In the genomic region with DNA sequence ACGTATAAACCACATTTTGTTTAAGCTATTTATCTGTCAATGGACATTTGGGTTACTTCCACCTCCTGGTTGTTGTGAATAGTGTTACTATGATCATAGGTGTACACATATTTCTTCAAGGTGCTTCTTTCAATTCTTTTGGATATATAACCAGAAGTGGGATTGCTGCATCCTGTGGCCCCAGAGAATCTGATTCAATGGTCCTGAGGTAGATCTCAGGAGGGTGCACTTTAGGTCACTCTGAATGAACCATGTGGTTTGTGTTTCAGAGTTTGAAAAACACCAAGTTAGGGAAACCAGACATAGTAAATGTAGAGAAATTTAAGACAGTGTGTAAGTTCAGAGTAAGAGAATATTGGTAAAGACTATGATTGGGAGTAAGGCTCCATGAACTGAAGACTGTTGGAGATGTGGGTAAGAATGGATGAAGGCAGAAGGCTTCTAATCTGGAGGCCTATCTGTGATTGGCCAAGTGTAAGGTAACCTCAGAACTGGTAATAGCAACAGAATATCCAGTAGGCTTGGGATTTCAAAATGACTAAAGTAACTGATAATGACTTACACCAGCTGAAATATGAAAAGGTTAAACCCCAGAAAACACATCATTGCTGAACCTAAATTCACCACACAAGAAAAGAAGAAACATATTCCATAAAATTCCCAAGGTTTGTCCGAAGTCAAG, we compare ENCODE assay signal across 13 cellular contexts.
A peak's percentile ranks its signal among the peaks of the same experiment; 100 is the strongest.
DNase-seq lines count a peak whose midpoint lies in the region; ATAC-seq and FAIRE-seq lines count a peak whose summit lies in the region.
"Had no signal": no experiment of that assay in that cellular context is flagged by ENCODE, and none has a peak within 500 bp of the region (broad histone marks: within the 10 kb centered on the region; RNA-seq: fewer than 3 reads in every experiment).

No MANE protein-coding gene starts in this region.

- peak overlapping the region; percentile 84 for H3K27ac Mint-ChIP-seq in activated naive CD8-positive, alpha-beta T cell

- no peaks in the 10 kb centered on the region for H3K27me3 Mint-ChIP-seq in activated naive CD8-positive, alpha-beta T cell
- H3K27me3 Mint-ChIP-seq: naive thymus-derived CD8-positive, alpha-beta T cell had no signal

- ATAC-seq in GM18909 (IDR thresholded peaks at IDR 0.05; ENCODE audit: poor library complexity, unreplicated experiment) (peak; percentile 47), GM21423 (IDR thresholded peaks at IDR 0.05; ENCODE audit: unreplicated experiment) (peak; percentile 45), HG03039 (IDR thresholded peaks at IDR 0.05; ENCODE audit: unreplicated experiment) (peak; percentile 13)
- ATAC-seq: naive thymus-derived CD8-positive, alpha-beta T cell had no signal

- no peak overlapping the region for H3K4me3 Mint-ChIP-seq in activated naive CD8-positive, alpha-beta T cell
- H3K4me3 Mint-ChIP-seq: naive thymus-derived CD8-positive, alpha-beta T cell had no signal

- no peaks in the 10 kb centered on the region for H3K9me3 Mint-ChIP-seq in activated naive CD8-positive, alpha-beta T cell (ENCODE audit: low read depth)
- H3K9me3 Mint-ChIP-seq: naive thymus-derived CD8-positive, alpha-beta T cell had no signal

- H3K4me1 Mint-ChIP-seq in activated naive CD8-positive, alpha-beta T cell (ENCODE audit: low read depth) = peaks cover 15% of the 10 kb centered on the region

- intact Hi-C loops in posterior cingulate gyrus (cut with DNase I) = no loop called here

- no peak for DNase-seq in NOMO-1 treated with DMSO at 0.1 percent for 48 hours (lab: John Stamatoyannopoulos, UW; ENCODE audit: unreplicated experiment)
- no peak for DNase-seq in posterior cingulate gyrus
- no peak for DNase-seq in frontal cortex (ENCODE audit: low spot score in 2 of 2)
- DNase-seq: activated naive CD4-positive, alpha-beta T cell; COR-L47; naive thymus-derived CD8-positive, alpha-beta T cell; SHP77; uterus had no signal

- FAIRE-seq in frontal cortex (lab: Jason Lieb, UNC) = no peak
- FAIRE-seq: colon had no signal

- H3K36me3 Mint-ChIP-seq in activated naive CD8-positive, alpha-beta T cell = peaks cover 35% of the 10 kb centered on the region
